9 cellular contexts compared by ENCODE assay signal in genomic region chr14:23154876-23155587, GRCh38. TPM values are rescaled to one million over a fixed set of nuclear protein-coding genes. Genes with fewer than 3 reads are reported as not detected.
A peak's percentile ranks its signal among the peaks of the same experiment; 100 is the strongest.
DNase-seq lines count a peak whose midpoint lies in the region; ATAC-seq lines count a peak whose summit lies in the region.
"Had no signal": no experiment of that assay in that cellular context is flagged by ENCODE, and none has a peak within 500 bp of the region (broad histone marks: within the 10 kb centered on the region; RNA-seq: fewer than 3 reads in every experiment).

No MANE protein-coding gene starts in this region.

- no peaks in the 10 kb centered on the region for H3K9me3 ChIP-seq in right cardiac atrium (ENCODE audit: control insufficient read depth, low read length)

- DNase-seq in NCI-H2227 (lab: John Stamatoyannopoulos, UW; ENCODE audit: unreplicated experiment) (peak; percentile 44), NCI-H2227 treated with DMSO at 0.1 percent for 48 hours (lab: John Stamatoyannopoulos, UW) (no peak), amniotic epithelial cell (ENCODE audit: low read depth) (peak; percentile 97), right cardiac atrium (peak; percentile 84 to 93 (median 91)), HUDEP-2 (lab: John Stamatoyannopoulos, UW; ENCODE audit: unreplicated experiment in 76 of 76) (no peak)
- no peak for DNase-seq in activated effector memory CD4-positive, alpha-beta T cell treated with anti-CD3 and anti-CD28 coated beads, Interleukin-2, amount 50 U/mL, for 16 hours

- H3K9ac ChIP-seq in rectal smooth muscle tissue (ENCODE audit: low read length), result no peak overlapping the region

- H3K27ac ChIP-seq in right cardiac atrium (ENCODE audit: low read length), result peak overlapping the region; percentile 100
- peak overlapping the region; percentile 93 for H3K27ac ChIP-seq in rectal smooth muscle tissue (ENCODE audit: low read depth, low read length)

- H3K4me3 ChIP-seq in right cardiac atrium (ENCODE audit: low read length), result peak overlapping the region; percentile 2
- H3K4me3 ChIP-seq in rectal smooth muscle tissue (ENCODE audit: low read length), result peak overlapping the region; percentile 34

- 22% methylated on average over 12 of the region's 12 CpGs for WGBS in right cardiac atrium

- peaks cover 6% of the 10 kb centered on the region for H3K4me1 ChIP-seq in right cardiac atrium (ENCODE audit: control insufficient read depth, insufficient read depth, low read length)
- peaks cover 23% of the 10 kb centered on the region for H3K4me1 ChIP-seq in rectal smooth muscle tissue (ENCODE audit: control insufficient read depth, insufficient read depth, low read length)

- ATAC-seq in right cardiac atrium (peak; percentile 86 to 90), HG03378 (IDR thresholded peaks at IDR 0.05; ENCODE audit: unreplicated experiment) (no peak)

- H3K36me3 ChIP-seq in rectal smooth muscle tissue (ENCODE audit: control insufficient read depth, insufficient read depth, low read length), result no peaks in the 10 kb centered on the region

- H3K27me3 ChIP-seq in right cardiac atrium (ENCODE audit: control insufficient read depth, insufficient read depth) (no peaks in the 10 kb centered on the region), rectal smooth muscle tissue (ENCODE audit: control insufficient read depth, insufficient read depth, low read length) (no peaks in the 10 kb centered on the region)

- intact Hi-C loops in right cardiac atrium (cut with DNase I), result no loop called here

RNA-seq across cellular contexts. Expression of gene SLC7A8, which starts 28.4 kb away (rescaled TPM):
- 10 to 100 TPM in 2 of 4 donors, 1 to 10 TPM in 2; 6.9 to 11.7 (median 10.1) TPM for total RNA-seq in right cardiac atrium
- 7.8 TPM for polyA plus RNA-seq in right cardiac atrium

RNA-seq across cellular contexts. Expression of gene CEBPE, which starts 36.0 kb away (rescaled TPM):
- not detected for total RNA-seq in right cardiac atrium
- not detected for polyA plus RNA-seq in right cardiac atrium

RNA-seq across cellular contexts. Expression of gene CIROP, which starts 50.2 kb away (rescaled TPM):
- total RNA-seq in right cardiac atrium, result not detected
- polyA plus RNA-seq in right cardiac atrium, result not detected
- total RNA-seq: activated CD8-positive, alpha-beta memory T cell treated with anti-CD3 and anti-CD28 coated beads for 36 hours had no signal

RNA-seq across cellular contexts. Expression of gene C14orf119, which starts 59.7 kb away (rescaled TPM):
- total RNA-seq in right cardiac atrium, result 10 to 100 TPM; 30.2 to 43.9 (median 41.2) TPM
- polyA plus RNA-seq in right cardiac atrium, result 27.3 TPM

Comparison
In these comparisons a context has a peak if more than half of its experiments do, and no peak if none do; other contexts are left out.
1. DNase-seq: peak in NCI-H2227 (single experiment), amniotic epithelial cell (single experiment) and right cardiac atrium (3 of 3); none in NCI-H2227 treated with DMSO at 0.1 percent for 48 hours (single experiment), activated effector memory CD4-positive, alpha-beta T cell treated with anti-CD3 and anti-CD28 coated beads, Interleukin-2, amount 50 U/mL, for 16 hours (single experiment) and HUDEP-2 (0 of 76).